37 cellular contexts compared by ENCODE assay signal in genomic region chr10:36443233-36443632, GRCh38.
"Had no signal": no experiment of that assay in that cellular context is flagged by ENCODE, and none has a peak within 500 bp of the region (broad histone marks: within the 10 kb centered on the region; RNA-seq: fewer than 3 reads in every experiment).

No MANE protein-coding gene starts in this region.

- H3K4me3 Mint-ChIP-seq: activated B cell treated with CpG ODN at 0.5 μM for 24 hours; activated CD4-positive, alpha-beta memory T cell treated with anti-CD3 and anti-CD28 coated beads for 36 hours; activated CD4-positive, alpha-beta T cell treated with anti-CD3 and anti-CD28 coated beads, Interleukin-2, amount 10 ng/mL, durations not matched to agents 24 days and 14 days; activated CD8-positive, alpha-beta T cell treated with anti-CD3 and anti-CD28 coated beads for 36 hours; activated naive CD4-positive, alpha-beta T cell treated with anti-CD3 and anti-CD28 coated beads for 36 hours; activated naive CD8-positive, alpha-beta T cell treated with anti-CD3 and anti-CD28 coated beads for 36 hours; activated T-cell treated with anti-CD3 and anti-CD28 coated beads, Interleukin-2, amount 50 U/mL, for 4 hours; activated T-cell treated with anti-CD3 and anti-CD28 coated beads, Interleukin-2, amount 50 U/mL, for 72 hours; activated T-helper 1 cell treated with anti-CD3 and anti-CD28 coated beads, Interleukin-12 subunit alpha, Interleukin-12 subunit beta, Interleukin-2, Interleukin-4 antibody, amounts not matched to agents 30 ng/mL and 10 ng/mL and 1 ng/mL, durations not matched to agents 14 hours and 24 hours and 36 hours; activated T-helper 17 cell treated with anti-CD3 and anti-CD28 coated beads, Interleukin-2, amount 50 U/mL, for 72 hours; central memory CD8-positive, alpha-beta T cell; T-cell; T-helper 2 cell treated with Interferon-gamma antibody and Interleukin-4, amounts not matched to agents 5 μg/mL and 100 μg/mL, for 36 hours had no signal

- H3K27ac ChIP-seq: body of pancreas, brain microvascular endothelial cell, cardiac muscle cell, VCaP had no signal

- H3K36me3 Mint-ChIP-seq: activated CD4-positive, alpha-beta memory T cell treated with anti-CD3 and anti-CD28 coated beads for 36 hours; activated naive CD4-positive, alpha-beta T cell treated with anti-CD3 and anti-CD28 coated beads, Interleukin-2, amount 50 U/mL, for 72 hours; activated naive CD8-positive, alpha-beta T cell treated with anti-CD3 and anti-CD28 coated beads for 36 hours; T-cell had no signal

- H3K4me3 ChIP-seq: body of pancreas, cardiac muscle cell had no signal

- DNase-seq: activated B cell treated with CpG ODN at 0.5 μM for 24 hours; activated CD4-positive, alpha-beta memory T cell treated with anti-CD3 and anti-CD28 coated beads for 36 hours; activated CD4-positive, alpha-beta T cell treated with anti-CD3 and anti-CD28 coated beads for 4 hours; activated CD4-positive, alpha-beta T cell treated with anti-CD3 and anti-CD28 coated beads, Interleukin-2, amount 10 ng/mL, durations not matched to agents 24 days and 14 days; activated CD4-positive, alpha-beta T cell treated with anti-CD3 and anti-CD28 coated beads, Interleukin-2, amount 50 U/mL, for 1 hour; activated CD4-positive, alpha-beta T cell treated with anti-CD3 and anti-CD28 coated beads, Interleukin-2, amount 50 U/mL, for 4 hours; activated CD4-positive, CD25-positive, alpha-beta regulatory T cell treated with anti-CD3 and anti-CD28 coated beads, Interleukin-2, amount 50 U/mL, for 72 hours; activated CD8-positive, alpha-beta memory T cell treated with anti-CD3 and anti-CD28 coated beads, Interleukin-2, amount 50 U/mL, for 4 hours; activated CD8-positive, alpha-beta T cell treated with anti-CD3 and anti-CD28 coated beads for 36 hours; activated effector memory CD4-positive, alpha-beta T cell treated with anti-CD3 and anti-CD28 coated beads, Interleukin-2, amount 50 U/mL, for 16 hours; activated gamma-delta T cell treated with Interleukin-2 at 50 U/mL for 16 hours; activated naive CD4-positive, alpha-beta T cell; activated naive CD4-positive, alpha-beta T cell treated with anti-CD3 and anti-CD28 coated beads for 36 hours; activated naive CD4-positive, alpha-beta T cell treated with anti-CD3 and anti-CD28 coated beads, Interleukin-2, amount 50 U/mL, for 16 hours; activated naive CD8-positive, alpha-beta T cell treated with anti-CD3 and anti-CD28 coated beads for 36 hours; activated T-cell treated with anti-CD3 and anti-CD28 coated beads for 4 hours; activated T-cell treated with anti-CD3 and anti-CD28 coated beads, Interleukin-2, amount 50 U/mL, for 1 hour; activated T-cell treated with anti-CD3 and anti-CD28 coated beads, Interleukin-2, amount 50 U/mL, for 4 hours; activated T-cell treated with anti-CD3 and anti-CD28 coated beads, Interleukin-2, amount 50 U/mL, for 72 hours; aorta; body of pancreas; brain microvascular endothelial cell; caudate nucleus; cerebellar nuclear complex; T-cell; T-helper 2 cell; T-helper 9 cell had no signal

- H3K36me3 ChIP-seq: brain microvascular endothelial cell, cardiac muscle cell had no signal

- H3K9me3 Mint-ChIP-seq: activated B cell treated with CpG ODN at 0.5 μM for 24 hours had no signal

- H3K9me3 ChIP-seq: body of pancreas had no signal

- H3K4me1 Mint-ChIP-seq: activated B cell treated with CpG ODN at 0.5 μM for 24 hours; activated CD4-positive, alpha-beta T cell treated with anti-CD3 and anti-CD28 coated beads, Interleukin-2, amount 10 ng/mL, durations not matched to agents 24 days and 14 days; activated naive CD8-positive, alpha-beta T cell treated with anti-CD3 and anti-CD28 coated beads for 36 hours; activated T-helper 17 cell treated with anti-CD3 and anti-CD28 coated beads, Interleukin-2, amount 50 U/mL, for 72 hours; central memory CD8-positive, alpha-beta T cell; T-cell had no signal

- FAIRE-seq: astrocyte, bronchial epithelial cell, TTC549 had no signal

- H3K27ac Mint-ChIP-seq: activated B cell treated with CpG ODN at 0.5 μM for 24 hours; activated CD4-positive, alpha-beta memory T cell treated with anti-CD3 and anti-CD28 coated beads for 36 hours; activated CD4-positive, alpha-beta T cell treated with anti-CD3 and anti-CD28 coated beads, Interleukin-2, amount 10 ng/mL, durations not matched to agents 24 days and 14 days; activated CD8-positive, alpha-beta T cell treated with anti-CD3 and anti-CD28 coated beads for 36 hours; activated naive CD4-positive, alpha-beta T cell treated with anti-CD3 and anti-CD28 coated beads for 36 hours; activated naive CD4-positive, alpha-beta T cell treated with anti-CD3 and anti-CD28 coated beads, Interleukin-2, amount 50 U/mL, for 72 hours; activated naive CD8-positive, alpha-beta T cell treated with anti-CD3 and anti-CD28 coated beads for 36 hours; activated T-cell treated with anti-CD3 and anti-CD28 coated beads, Interleukin-2, amount 50 U/mL, for 72 hours; activated T-helper 1 cell treated with anti-CD3 and anti-CD28 coated beads, Interleukin-12 subunit alpha, Interleukin-12 subunit beta, Interleukin-2, Interleukin-4 antibody, amounts not matched to agents 30 ng/mL and 10 ng/mL and 1 ng/mL, durations not matched to agents 14 hours and 24 hours and 36 hours; activated T-helper 17 cell treated with anti-CD3 and anti-CD28 coated beads, Interleukin-2, amount 50 U/mL, for 72 hours; T-cell; T-helper 2 cell treated with Interferon-gamma antibody and Interleukin-4, amounts not matched to agents 5 μg/mL and 100 μg/mL, for 36 hours had no signal

- ATAC-seq: activated CD8-positive, alpha-beta T cell treated with anti-CD3 and anti-CD28 coated beads for 36 hours; activated naive CD4-positive, alpha-beta T cell treated with anti-CD3 and anti-CD28 coated beads, Interleukin-2, amount 50 U/mL, for 72 hours; activated T-cell treated with anti-CD3 and anti-CD28 coated beads, Interleukin-2, amount 50 U/mL, for 4 hours; activated T-cell treated with anti-CD3 and anti-CD28 coated beads, Interleukin-2, amount 50 U/mL, for 72 hours; activated T-helper 17 cell treated with anti-CD3 and anti-CD28 coated beads, Interleukin-2, amount 50 U/mL, for 72 hours; body of pancreas; T-cell had no signal

- H3K27me3 ChIP-seq: body of pancreas, brain microvascular endothelial cell, cardiac muscle cell had no signal

- H3K4me1 ChIP-seq: body of pancreas had no signal

- H3K27me3 Mint-ChIP-seq: activated B cell treated with CpG ODN at 0.5 μM for 24 hours; activated CD4-positive, alpha-beta memory T cell treated with anti-CD3 and anti-CD28 coated beads for 36 hours; activated CD4-positive, alpha-beta T cell treated with anti-CD3 and anti-CD28 coated beads, Interleukin-2, amount 10 ng/mL, durations not matched to agents 24 days and 14 days; activated CD8-positive, alpha-beta T cell treated with anti-CD3 and anti-CD28 coated beads for 36 hours; activated naive CD8-positive, alpha-beta T cell treated with anti-CD3 and anti-CD28 coated beads for 36 hours; activated T-helper 17 cell treated with anti-CD3 and anti-CD28 coated beads, Interleukin-2, amount 50 U/mL, for 72 hours; central memory CD8-positive, alpha-beta T cell; T-cell had no signal
